25 cellular contexts compared by ENCODE assay signal in the genomic region with DNA sequence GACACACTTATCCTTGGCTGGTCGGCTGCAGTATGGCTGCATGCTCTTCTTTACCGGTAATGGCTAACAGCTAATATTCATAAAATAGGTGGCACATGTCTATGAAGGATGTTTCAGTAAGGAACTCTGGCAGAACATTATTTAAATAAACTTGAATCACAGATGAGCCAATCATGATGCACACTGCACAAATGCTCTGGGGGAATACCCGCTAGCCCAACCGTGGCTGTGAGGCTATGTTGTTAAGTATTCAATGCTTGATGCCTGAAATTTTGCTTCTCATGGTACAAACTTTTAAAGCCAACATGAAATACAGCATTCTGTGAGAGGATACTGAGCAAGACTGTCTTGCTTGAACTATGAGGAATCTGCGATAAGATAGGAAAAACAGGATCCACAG.
DNase-seq lines count a peak whose midpoint lies in the region; ATAC-seq, FAIRE-seq and TF ChIP-seq lines count a peak whose summit lies in the region.
"Had no signal": no experiment of that assay in that cellular context is flagged by ENCODE, and none has a peak within 500 bp of the region (broad histone marks: within the 10 kb centered on the region; RNA-seq: fewer than 3 reads in every experiment).

No MANE protein-coding gene starts in this region.

- DNase-seq in stimulated activated CD4-positive, alpha-beta T cell treated with anti-CD3 and anti-CD28 coated beads, Interleukin-1b, Interleukin-23, amount 100 ng/mL, for 48 hours, result peak; percentile 3
- no peak for DNase-seq in stimulated activated CD4-positive, alpha-beta T cell treated with anti-CD3 and anti-CD28 coated beads, Interleukin-4, amount 100 ng/mL, for 4 hours
- peak; percentile 10 for DNase-seq in adipocyte (ENCODE audit: low read depth)
- DNase-seq in fibroblast of pulmonary artery (ENCODE audit: low read depth), result peak; percentile 5
- DNase-seq in stimulated activated naive B cell treated with anti-CD40 and anti-IgM and Interleukin-4, amounts not matched to agents 10 μg/mL and 1 μg/mL and 100 μg/mL, for 72 hours, result no peak
- DNase-seq in NCI-H82 (lab: John Stamatoyannopoulos, UW), result no peak
- no peak for DNase-seq in islet precursor cell
- DNase-seq in urothelium cell line (ENCODE audit: low spot score), result no peak
- DNase-seq: activated CD4-positive, alpha-beta T cell treated with anti-CD3 and anti-CD28 coated beads, Interleukin-2, amount 50 U/mL, for 48 hours; activated effector memory CD4-positive, alpha-beta T cell treated with anti-CD3 and anti-CD28 coated beads, Interleukin-2, amount 50 U/mL, for 16 hours; DMS79; gastrocnemius medialis; hypothalamus; NCI-H1417 treated with DMSO at 0.1 percent for 48 hours; NCI-H526; SK-N-SH; stimulated activated CD4-positive, alpha-beta T cell treated with anti-CD3 and anti-CD28 coated beads, Interleukin-12 subunit alpha, Interleukin-12 subunit beta, amount 100 ng/mL, for 4 hours; T-helper 2 cell; upper lobe of right lung; WERI-Rb-1 had no signal

- H3K9me3 Mint-ChIP-seq in stimulated activated naive B cell treated with anti-CD40 and anti-IgM and Interleukin-4, amounts not matched to agents 10 μg/mL and 1 μg/mL and 100 μg/mL, for 72 hours, result no peaks in the 10 kb centered on the region
- H3K9me3 Mint-ChIP-seq: IgD-negative memory B cell had no signal

- peaks cover 10 to 16% of the 10 kb centered on the region in 2 donors for H3K36me3 Mint-ChIP-seq in stimulated activated naive B cell treated with anti-CD40 and anti-IgM and Interleukin-4, amounts not matched to agents 10 μg/mL and 1 μg/mL and 100 μg/mL, for 72 hours

- no peak overlapping the region for H3K4me3 ChIP-seq in adipocyte (ENCODE audit: low read length)
- no peak overlapping the region for H3K4me3 ChIP-seq in fibroblast of pulmonary artery (replicated peaks; ENCODE audit: low read depth, low read length)
- H3K4me3 ChIP-seq: coronary artery, gastrocnemius medialis, lung, upper lobe of right lung had no signal

- H3K4me1 ChIP-seq in adipocyte (ENCODE audit: control insufficient read depth, insufficient read depth, low read length), result no peaks in the 10 kb centered on the region
- H3K4me1 ChIP-seq: gastrocnemius medialis, upper lobe of right lung had no signal

- H3K27me3 Mint-ChIP-seq in stimulated activated naive B cell treated with anti-CD40 and anti-IgM and Interleukin-4, amounts not matched to agents 10 μg/mL and 1 μg/mL and 100 μg/mL, for 72 hours, result no peaks in the 10 kb centered on the region
- H3K27me3 Mint-ChIP-seq: brain, IgD-negative memory B cell had no signal

- no peaks in the 10 kb centered on the region for H3K36me3 ChIP-seq in adipocyte (ENCODE audit: control insufficient read depth, insufficient read depth, low read length, severe bottlenecking)
- H3K36me3 ChIP-seq: gastrocnemius medialis, upper lobe of right lung, WERI-Rb-1 had no signal

- no peak for TF ChIP-seq CTCF in fibroblast of pulmonary artery (IDR thresholded peaks at IDR 0.05; ENCODE audit: low read length, missing control alignments)

- no peak overlapping the region for H3K27ac Mint-ChIP-seq in stimulated activated naive B cell treated with anti-CD40 and anti-IgM and Interleukin-4, amounts not matched to agents 10 μg/mL and 1 μg/mL and 100 μg/mL, for 72 hours
- H3K27ac Mint-ChIP-seq: brain, IgD-negative memory B cell had no signal

- H3K9ac ChIP-seq in adipocyte (ENCODE audit: low read length), result no peak overlapping the region
- H3K9ac ChIP-seq: SK-N-SH had no signal

- peaks cover 6 to 15% of the 10 kb centered on the region in 2 donors for H3K4me1 Mint-ChIP-seq in stimulated activated naive B cell treated with anti-CD40 and anti-IgM and Interleukin-4, amounts not matched to agents 10 μg/mL and 1 μg/mL and 100 μg/mL, for 72 hours

- H3K27me3 ChIP-seq in adipocyte (replicated peaks; ENCODE audit: control insufficient read depth, insufficient read depth, low read length), result no peaks in the 10 kb centered on the region
- H3K27me3 ChIP-seq: gastrocnemius medialis, upper lobe of right lung had no signal

- FAIRE-seq in urothelium cell line (lab: Jason Lieb, UNC), result no peak
- FAIRE-seq: islet of Langerhans had no signal

- peak; percentile 54 to 56 for ATAC-seq in stimulated activated naive B cell treated with anti-CD40 and anti-IgM and Interleukin-4, amounts not matched to agents 10 μg/mL and 1 μg/mL and 100 μg/mL, for 72 hours (replicated peaks)
- ATAC-seq: gastrocnemius medialis, upper lobe of right lung had no signal

- H3K4me3 Mint-ChIP-seq in stimulated activated naive B cell treated with anti-CD40 and anti-IgM and Interleukin-4, amounts not matched to agents 10 μg/mL and 1 μg/mL and 100 μg/mL, for 72 hours, result no peak overlapping the region
- H3K4me3 Mint-ChIP-seq: brain, IgD-negative memory B cell had no signal

- no peaks in the 10 kb centered on the region for H3K9me3 ChIP-seq in adipocyte (ENCODE audit: control insufficient read depth, low read length)
- H3K9me3 ChIP-seq: gastrocnemius medialis, SK-N-SH, upper lobe of right lung had no signal

Comparison
In these comparisons a context has a peak if more than half of its experiments do, and no peak if none do; other contexts are left out.
1. DNase-seq: peak in stimulated activated CD4-positive, alpha-beta T cell treated with anti-CD3 and anti-CD28 coated beads, Interleukin-1b, Interleukin-23, amount 100 ng/mL, for 48 hours (single experiment), adipocyte (single experiment) and fibroblast of pulmonary artery (single experiment); none in stimulated activated CD4-positive, alpha-beta T cell treated with anti-CD3 and anti-CD28 coated beads, Interleukin-4, amount 100 ng/mL, for 4 hours (0 of 2), stimulated activated naive B cell treated with anti-CD40 and anti-IgM and Interleukin-4, amounts not matched to agents 10 μg/mL and 1 μg/mL and 100 μg/mL, for 72 hours (single experiment), NCI-H82 (single experiment), islet precursor cell (single experiment) and urothelium cell line (single experiment).